In the genomic region with DNA sequence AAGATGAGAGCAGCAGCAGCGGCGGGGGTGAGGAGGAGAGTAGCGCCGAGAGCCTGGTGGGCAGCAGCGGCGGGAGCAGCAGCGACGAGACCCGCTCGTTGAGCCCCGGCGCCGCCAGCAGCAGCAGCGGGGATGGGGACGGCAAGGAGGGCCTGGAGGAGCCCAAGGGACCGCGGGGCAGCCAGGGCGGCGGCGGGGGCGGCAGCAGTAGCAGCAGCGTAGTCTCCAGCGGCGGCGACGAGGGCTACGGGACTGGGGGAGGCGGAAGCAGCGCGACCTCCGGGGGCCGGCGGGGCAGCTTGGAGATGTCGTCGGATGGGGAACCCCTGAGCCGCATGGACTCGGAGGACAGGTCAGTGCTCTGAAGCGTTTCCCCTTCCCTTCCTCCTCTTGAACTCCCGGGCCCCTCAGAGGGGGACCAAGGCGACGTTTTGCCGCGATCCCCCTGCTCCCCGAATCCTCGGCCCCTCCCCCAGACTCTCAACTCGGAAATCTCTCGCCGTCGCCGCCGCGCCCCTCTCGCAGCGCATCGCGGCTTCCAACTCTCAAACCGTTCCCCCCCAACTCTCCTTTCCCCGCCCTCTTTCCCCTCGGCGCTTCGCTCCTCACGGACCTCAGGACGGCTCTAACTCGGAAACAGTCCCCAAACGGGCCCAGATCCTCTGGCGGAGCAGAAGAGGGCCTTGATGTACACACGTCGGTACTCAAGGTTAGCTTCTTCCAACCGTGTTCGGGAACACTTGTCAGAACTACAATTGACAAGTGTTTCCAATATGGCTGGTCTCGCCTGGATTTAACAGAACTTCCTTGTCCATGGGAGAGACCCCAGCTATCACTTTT, we compare ENCODE assay signal across 8 cellular contexts. TPM values are rescaled to one million over a fixed set of nuclear protein-coding genes. Genes with fewer than 3 reads are reported as not detected.
DNase-seq lines count a peak whose midpoint lies in the region; ATAC-seq and TF ChIP-seq lines count a peak whose summit lies in the region.

No MANE protein-coding gene starts in this region.

- H2AFZ ChIP-seq in osteoblast (ENCODE audit: low read length): peak overlapping the region; percentile 91

- peaks cover 41% of the 10 kb centered on the region for H4K20me1 ChIP-seq in osteoblast (ENCODE audit: insufficient read depth, low read length)

- peak; percentile 33 for DNase-seq in GM19240 (ENCODE audit: insufficient read length, low spot score)
- peak; percentile 69 to 73 for DNase-seq in SJCRH30
- DNase-seq in activated naive CD4-positive, alpha-beta T cell treated with Interleukin-2 at 50 U/mL for 16 hours: peak; percentile 65
- DNase-seq in germinal center (ENCODE audit: low spot score): peak; percentile 68
- peak; percentile 91 for DNase-seq in osteoblast (ENCODE audit: insufficient read length, low spot score, missing footprints)

- H3K79me2 ChIP-seq in osteoblast (ENCODE audit: insufficient read depth, low read length): peaks cover 55% of the 10 kb centered on the region

- H3K9me3 ChIP-seq in SJCRH30 (replicated peaks) (no peaks in the 10 kb centered on the region), osteoblast (ENCODE audit: low read depth, low read length) (no peaks in the 10 kb centered on the region)

- TF ChIP-seq CTCF in C4-2B (conservative IDR thresholded peaks at IDR 0.05) (no peak), osteoblast (IDR thresholded peaks at IDR 0.05; ENCODE audit: extremely low read depth, low read depth, low read length) (no peak)

- H3K27me3 ChIP-seq in SJCRH30 (no peaks in the 10 kb centered on the region), osteoblast (ENCODE audit: insufficient read depth, low read length) (no peaks in the 10 kb centered on the region)

- no peaks in the 10 kb centered on the region; the same call in 1 of the 2 replicates for H3K4me1 ChIP-seq in SJCRH30
- H3K4me1 ChIP-seq in osteoblast (ENCODE audit: insufficient read depth, low read length): peaks cover 6% of the 10 kb centered on the region

- H3K4me2 ChIP-seq in osteoblast (ENCODE audit: insufficient read depth, low read length): peak overlapping the region; percentile 93

- H3K4me3 ChIP-seq in SJCRH30: peak overlapping the region; percentile 99
- H3K4me3 ChIP-seq in osteoblast (ENCODE audit: insufficient read depth, low read length): peak overlapping the region; percentile 97

- H3K36me3 ChIP-seq in SJCRH30 (peaks cover 17% of the 10 kb centered on the region), osteoblast (ENCODE audit: insufficient read depth, low read length) (peaks cover 6% of the 10 kb centered on the region)

- peak; percentile 44 for ATAC-seq in HG03460 (IDR thresholded peaks at IDR 0.05; ENCODE audit: unreplicated experiment)

- H3K27ac ChIP-seq in C4-2B (peak overlapping the region; percentile 99), SJCRH30 (peak overlapping the region; percentile 84), osteoblast (ENCODE audit: low read depth, low read length) (peak overlapping the region; percentile 96), temporal lobe (ENCODE audit: low read depth, low read length) (peak overlapping the region; percentile 76)

RNA-seq across cellular contexts. Expression of gene AEBP2, which starts 0.9 kb away (rescaled TPM):
- total RNA-seq in SJCRH30 (2014; rRNA removed; shearing (Covaris generic)): 27.6 and 29.7 TPM in 2 replicates
- total RNA-seq in osteoblast (19.2 and 20.0 TPM in 2 replicates), temporal lobe (33.7 TPM)

Comparison
In these comparisons a context has a peak if more than half of its experiments do, and no peak if none do; other contexts are left out.
1. Peak in every context shown above with its lines: DNase-seq, ATAC-seq, H3K4me3 ChIP-seq and H3K27ac ChIP-seq.
2. DNase-seq: peak in every context shown above with its lines; median percentile 91 in osteoblast; 71 in SJCRH30; 68 in germinal center; 65 in activated naive CD4-positive, alpha-beta T cell treated with Interleukin-2 at 50 U/mL for 16 hours; 33 in GM19240.